ENCODE assay signal across 9 cellular contexts in genomic region chr12:74910831-74911230, GRCh38.
"Had no signal": no experiment of that assay in that cellular context is flagged by ENCODE, and none has a peak within 500 bp of the region (broad histone marks: within the 10 kb centered on the region; RNA-seq: fewer than 3 reads in every experiment).

No MANE protein-coding gene starts in this region.

- H3K4me2 ChIP-seq: KMS-11 had no signal

- ATAC-seq: HepG2, K562 had no signal

- H3K9ac ChIP-seq: KMS-11 had no signal

- H3K4me3 ChIP-seq: K562 had no signal

- FAIRE-seq: HepG2, HTR-8/SVneo, K562 had no signal

- DNase-seq: IMR-90, Karpas-422, KBM-7, KG1 had no signal

- H3K27ac ChIP-seq: HL-60, KMS-11 had no signal
